8 cellular contexts compared by ENCODE assay signal in the genomic region with DNA sequence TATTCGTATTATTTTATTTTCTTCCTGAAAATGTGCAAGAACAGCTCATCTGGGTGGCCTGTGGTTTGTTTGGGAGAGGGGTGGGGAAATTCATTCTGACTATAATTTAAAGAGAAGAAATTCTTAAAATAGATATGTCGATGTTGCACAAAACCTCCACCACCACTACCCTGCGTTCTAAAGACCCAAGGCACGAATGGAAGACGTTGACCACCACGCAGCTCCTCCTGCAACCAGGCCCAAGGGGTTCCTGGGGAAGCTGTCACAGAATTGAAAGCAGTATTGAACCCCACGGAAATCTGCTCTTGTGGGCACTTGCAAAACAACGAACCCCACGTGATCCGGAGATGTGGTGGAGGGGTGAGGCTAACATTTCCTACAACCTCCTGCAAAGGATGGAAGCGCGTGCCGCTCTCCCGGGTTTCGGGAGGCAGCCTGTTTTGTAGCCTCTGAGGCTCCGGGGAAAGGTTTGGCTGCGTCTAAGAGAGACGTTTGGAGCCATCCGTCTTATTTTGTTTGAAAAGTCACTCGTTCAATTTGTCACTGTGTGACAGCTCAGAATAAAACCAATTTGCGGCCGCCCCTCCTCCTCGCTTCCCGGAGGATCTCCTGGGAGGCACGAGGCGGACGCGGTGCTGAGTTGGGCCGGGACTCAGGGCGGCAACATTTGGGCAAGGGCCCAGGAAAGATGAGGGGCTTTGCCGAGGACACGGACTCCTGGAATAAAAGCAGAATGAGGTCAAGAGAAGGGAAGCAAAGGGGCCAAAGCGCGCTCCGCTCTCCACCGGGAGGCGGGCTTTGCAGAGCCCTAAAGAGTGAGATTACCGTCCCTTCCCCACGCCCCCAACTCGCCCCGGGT. TPM values are rescaled to one million over a fixed set of nuclear protein-coding genes. Genes with fewer than 3 reads are reported as not detected.
DNase-seq lines count a peak whose midpoint lies in the region; ATAC-seq and TF ChIP-seq lines count a peak whose summit lies in the region.

No MANE protein-coding gene starts in this region.

- peak; percentile 10 for ATAC-seq in GM19025 (IDR thresholded peaks at IDR 0.05; ENCODE audit: low read depth, unreplicated experiment)
- peak; percentile 7 for ATAC-seq in HG03432 (IDR thresholded peaks at IDR 0.05; ENCODE audit: unreplicated experiment)
- ATAC-seq in left lobe of liver: peak; percentile 6
- ATAC-seq in GM21825 (IDR thresholded peaks at IDR 0.05; ENCODE audit: unreplicated experiment): no peak

- peak overlapping the region in 2 of 3 donors; percentile 67 to 74 for H3K4me3 ChIP-seq in thyroid gland (replicated peaks in 1 of 3)

- TF ChIP-seq POLR2A in thyroid gland (IDR thresholded peaks at IDR 0.05): no peak

- intact Hi-C loops in thyroid gland (cut with DNase I): no loop called here

- no peaks in the 10 kb centered on the region for H3K9me3 ChIP-seq in thyroid gland

- H3K27ac ChIP-seq in adipose tissue (ENCODE audit: low read depth, low read length) (peak overlapping the region; percentile 44), thyroid gland (peak overlapping the region; percentile 46 to 98 (median 95))

- H3K4me1 ChIP-seq in thyroid gland: peaks cover 8 to 24% of the 10 kb centered on the region in 2 donors

- WGBS in adipose tissue, 3 donors: 6 to 12% (median 12%) methylated on average over 41 of the region's 41 CpGs
- WGBS in thyroid gland, 2 donors: 16 to 21% methylated on average over 41 of the region's 41 CpGs

- no peak for TF ChIP-seq CTCF in thyroid gland (IDR thresholded peaks at IDR 0.05)

- DNase-seq in left lobe of liver (ENCODE audit: low spot score) (no peak), thyroid gland (no peak), ureter (ENCODE audit: low spot score) (no peak)
- DNase-seq in activated CD8-positive, alpha-beta memory T cell treated with anti-CD3 and anti-CD28 coated beads, Interleukin-2, amount 50 U/mL, for 4 hours: no peak

- peaks cover 0 to 4% of the 10 kb centered on the region in 2 donors for H3K36me3 ChIP-seq in thyroid gland

- no peaks in the 10 kb centered on the region for H3K27me3 ChIP-seq in thyroid gland

RNA-seq across cellular contexts. Expression of a gene that starts 0.8 kb away (rescaled TPM):
- polyA plus RNA-seq in adipose tissue: 10 to 100 TPM in 2 of 3 donors, 1 to 10 TPM in 1; 2.2 to 38.4 (median 21.1) TPM
- 11.0 TPM for total RNA-seq in left lobe of liver
- total RNA-seq in thyroid gland: 1 to 10 TPM; 3.1 to 5.1 (median 4.2) TPM
- 7.5 TPM for total RNA-seq in ureter
